ENCODE assay signal across 28 cellular contexts in genomic region chr14:32399920-32400319, GRCh38.
"Had no signal": no experiment of that assay in that cellular context is flagged by ENCODE, and none has a peak within 500 bp of the region (broad histone marks: within the 10 kb centered on the region; RNA-seq: fewer than 3 reads in every experiment).

No MANE protein-coding gene starts in this region.

- H3K9ac ChIP-seq: KMS-11 had no signal

- DNase-seq: activated CD4-positive, alpha-beta memory T cell treated with anti-CD3 and anti-CD28 coated beads for 36 hours; activated CD4-positive, alpha-beta T cell treated with anti-CD3 and anti-CD28 coated beads, Interleukin-2, amount 10 ng/mL, durations not matched to agents 7 days and 5 days; activated CD4-positive, CD25-positive, alpha-beta regulatory T cell; activated gamma-delta T cell treated with Interleukin-2 at 50 U/mL for 16 hours; activated naive CD4-positive, alpha-beta T cell treated with anti-CD3 and anti-CD28 coated beads, Interleukin-2, amount 50 U/mL, for 16 hours; activated naive CD8-positive, alpha-beta T cell treated with anti-CD3 and anti-CD28 coated beads, Interleukin-2, amount 10 ng/mL, durations not matched to agents 7 days and 5 days; activated T-cell treated with anti-CD3 and anti-CD28 coated beads for 4 hours; activated T-cell treated with anti-CD3 and anti-CD28 coated beads, Interleukin-2, amount 50 U/mL, for 72 hours; adrenal gland; anterior cingulate cortex; caudate nucleus; MM.1S; NCI-H1105; NCI-H1436; NCI-H1694 treated with DMSO at 0.1 percent for 48 hours; NCI-H2029 treated with DMSO at 0.1 percent for 48 hours; NCI-H510A treated with DMSO at 0.1 percent for 48 hours; NCI-H69; NK-92 treated with Interleukin-12 subunit alpha and Interleukin-12 subunit beta, amount 100 ng/mL, for 24 hours; OCI-M1; Peyer's patch; SHP77; T-helper 17 cell; T-helper 9 cell had no signal

- H3K36me3 ChIP-seq: adrenal gland, Peyer's patch, SJSA1 had no signal

- H3K4me1 Mint-ChIP-seq: activated CD4-positive, alpha-beta T cell treated with anti-CD3 and anti-CD28 coated beads, Interleukin-2, amount 10 ng/mL, durations not matched to agents 7 days and 5 days; activated naive CD8-positive, alpha-beta T cell treated with anti-CD3 and anti-CD28 coated beads, Interleukin-2, amount 10 ng/mL, durations not matched to agents 7 days and 5 days; T-helper 17 cell had no signal

- H3K9me3 ChIP-seq: adrenal gland, Peyer's patch, SJSA1 had no signal

- H3K27me3 ChIP-seq: adrenal gland, Peyer's patch, SJSA1 had no signal

- H3K4me2 ChIP-seq: KMS-11 had no signal

- H3K27ac ChIP-seq: adrenal gland, KMS-11, Peyer's patch, RWPE1, SJSA1 had no signal

- H3K27ac Mint-ChIP-seq: activated CD4-positive, alpha-beta memory T cell treated with anti-CD3 and anti-CD28 coated beads for 36 hours; activated CD4-positive, alpha-beta T cell treated with anti-CD3 and anti-CD28 coated beads, Interleukin-2, amount 10 ng/mL, durations not matched to agents 7 days and 5 days; activated naive CD8-positive, alpha-beta T cell treated with anti-CD3 and anti-CD28 coated beads, Interleukin-2, amount 10 ng/mL, durations not matched to agents 7 days and 5 days; activated T-cell treated with anti-CD3 and anti-CD28 coated beads, Interleukin-2, amount 50 U/mL, for 72 hours; activated T-helper 2 cell treated with anti-CD3 and anti-CD28 coated beads, Interferon-gamma antibody, Interleukin-2, Interleukin-4, amounts not matched to agents 10 μg/mL and 5 μg/mL and 100 μg/mL, durations not matched to agents 14 hours and 24 hours and 36 hours; T-helper 17 cell had no signal

- H3K4me1 ChIP-seq: adrenal gland, Peyer's patch had no signal

- H3K9me3 Mint-ChIP-seq: activated CD4-positive, alpha-beta memory T cell treated with anti-CD3 and anti-CD28 coated beads for 36 hours; activated CD4-positive, alpha-beta T cell treated with anti-CD3 and anti-CD28 coated beads, Interleukin-2, amount 10 ng/mL, durations not matched to agents 7 days and 5 days; activated naive CD8-positive, alpha-beta T cell treated with anti-CD3 and anti-CD28 coated beads, Interleukin-2, amount 10 ng/mL, durations not matched to agents 7 days and 5 days; activated T-cell treated with anti-CD3 and anti-CD28 coated beads, Interleukin-2, amount 50 U/mL, for 72 hours; activated T-helper 2 cell treated with anti-CD3 and anti-CD28 coated beads, Interferon-gamma antibody, Interleukin-2, Interleukin-4, amounts not matched to agents 10 μg/mL and 5 μg/mL and 100 μg/mL, durations not matched to agents 14 hours and 24 hours and 36 hours had no signal

- H3K4me3 ChIP-seq: adrenal gland, Peyer's patch, SJSA1 had no signal

- H3K36me3 Mint-ChIP-seq: activated CD4-positive, alpha-beta memory T cell treated with anti-CD3 and anti-CD28 coated beads for 36 hours; activated naive CD8-positive, alpha-beta T cell treated with anti-CD3 and anti-CD28 coated beads, Interleukin-2, amount 10 ng/mL, durations not matched to agents 7 days and 5 days had no signal

- ATAC-seq: activated T-cell treated with anti-CD3 and anti-CD28 coated beads, Interleukin-2, amount 50 U/mL, for 72 hours; T-helper 17 cell had no signal

- H3K4me3 Mint-ChIP-seq: activated CD4-positive, alpha-beta memory T cell treated with anti-CD3 and anti-CD28 coated beads for 36 hours; activated CD4-positive, alpha-beta T cell treated with anti-CD3 and anti-CD28 coated beads, Interleukin-2, amount 10 ng/mL, durations not matched to agents 7 days and 5 days; activated naive CD8-positive, alpha-beta T cell treated with anti-CD3 and anti-CD28 coated beads, Interleukin-2, amount 10 ng/mL, durations not matched to agents 7 days and 5 days; activated T-cell treated with anti-CD3 and anti-CD28 coated beads, Interleukin-2, amount 50 U/mL, for 72 hours; T-helper 17 cell had no signal
